8 cellular contexts compared by ENCODE assay signal in the genomic region with DNA sequence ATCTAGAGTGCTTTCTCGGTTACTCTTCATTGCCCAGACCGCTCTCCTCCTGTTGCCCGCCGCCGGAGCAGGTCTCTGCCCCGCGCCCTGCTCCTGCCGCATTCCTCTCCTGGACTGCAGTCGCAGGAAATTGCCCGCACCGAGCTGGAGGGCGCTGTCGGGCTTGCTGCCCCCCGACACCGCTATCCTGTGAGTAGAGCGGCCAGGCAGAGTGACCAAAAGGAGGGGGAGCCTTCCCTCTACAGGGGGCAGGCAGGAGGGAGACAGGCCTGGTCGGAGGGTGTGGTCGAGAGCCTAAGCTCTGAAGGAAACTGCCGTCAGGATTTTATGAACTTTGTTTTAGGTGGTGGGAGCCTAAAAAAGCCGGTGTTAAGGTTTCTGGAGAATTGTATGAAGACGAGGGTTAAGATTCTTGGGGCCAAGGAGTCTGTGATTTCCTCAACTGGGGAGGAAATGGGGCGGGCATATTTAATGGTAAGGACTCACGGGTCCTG. TPM values are rescaled to one million over a fixed set of nuclear protein-coding genes. Genes with fewer than 3 reads are reported as not detected.
DNase-seq lines count a peak whose midpoint lies in the region; ATAC-seq, FAIRE-seq and TF ChIP-seq lines count a peak whose summit lies in the region.

No MANE protein-coding gene starts in this region.

- TF ChIP-seq EP300 in K562 (IDR thresholded peaks at IDR 0.05; ENCODE audit: low read length): no peak

- H4K20me1 ChIP-seq in KMS-11 (ENCODE audit: insufficient read depth) (no peaks in the 10 kb centered on the region), K562 (replicated peaks; ENCODE audit: control insufficient read depth, insufficient read depth, low read length) (peaks cover 3% of the 10 kb centered on the region; the same call in 1 of the 2 replicates)

- H3K4me3 ChIP-seq in KMS-11 (IDR thresholded peaks at IDR 0.05; ENCODE audit: insufficient read depth, low read depth, low read length) (no peak overlapping the region), K562 (peak overlapping the region; percentile 96)

- TF ChIP-seq RAD21 in K562 (CRISPR knock-in tag; conservative IDR thresholded peaks at IDR 0.05 in 1 of 2, IDR thresholded peaks at IDR 0.05 in 1 of 2): peak; percentile 27 to 44; a peak in 2 of 4 replicates

- no peaks in the 10 kb centered on the region for H3K9me1 ChIP-seq in K562 (ENCODE audit: control insufficient read depth, insufficient read depth, low read length)

- intact Hi-C loops in K562 (cut with micrococcal nuclease): loop anchor here (2.0 to 5.0 kb wide), 5 partner anchors 31 to 605 kb away; partner anchors contain the start of gene PPM1J

- in situ Hi-C loops in K562 (cut with MboI): no loop called here

- H2AFZ ChIP-seq in KMS-11 (ENCODE audit: low read depth): peak overlapping the region; percentile 76
- H2AFZ ChIP-seq in K562 (ENCODE audit: low read depth, low read length): peak overlapping the region; percentile 98

- H3K27ac ChIP-seq in KMS-11 (peak overlapping the region; percentile 68), K562 (ENCODE audit: extremely low read depth, low read depth, low read length) (peak overlapping the region; percentile 96)

- H3K4me2 ChIP-seq in KMS-11 (peak overlapping the region; percentile 67), K562 (ENCODE audit: insufficient read depth, low read length) (peak overlapping the region; percentile 99)

- DNase-seq in NCI-H1436 (lab: John Stamatoyannopoulos, UW) (peak; percentile 15), NCI-H1436 treated with DMSO at 0.1 percent for 48 hours (lab: John Stamatoyannopoulos, UW) (no peak), K562 (ENCODE audit: extremely low read depth in 1 of 4, low spot score in 3 of 4) (peak; percentile 74 to 84 (median 78)), islet precursor cell (peak; percentile 89)
- DNase-seq in stimulated activated naive CD8-positive, alpha-beta T cell treated with anti-CD3 and anti-CD28 coated beads, Interleukin-15, Interleukin-2, amounts not matched to agents 100 U/mL and 50 U/mL, for 24 hours: no peak
- DNase-seq in stimulated activated CD4-positive, alpha-beta T cell treated with anti-CD3 and anti-CD28 coated beads, Interleukin-15, amount 100 ng/mL, for 24 hours: no peak

- POLR2A ChIA-PET in K562 (lab: Yijun Ruan, JAX): interaction anchor here (0.6 to 3.7 kb wide), 31 partner anchors 8 to 857 kb away, joined by 3 to 48 read pairs (median 3); partner anchors contain the start of gene SLC16A1

- H3K4me1 ChIP-seq in KMS-11 (ENCODE audit: low read depth, poor library complexity, severe bottlenecking) (peaks cover 13% of the 10 kb centered on the region), K562 (replicated peaks in 1 of 2; ENCODE audit: control insufficient read depth in 2 of 2, insufficient read depth in 2 of 2, low read length in 2 of 2) (peaks cover 16% of the 10 kb centered on the region in 2 experiments)

- peak overlapping the region; percentile 69; the same call in 1 of the 2 replicates for H3K9ac ChIP-seq in KMS-11
- peak overlapping the region; percentile 94 to 96 for H3K9ac ChIP-seq in K562 (ENCODE audit: insufficient read depth in 1 of 2, low read depth in 2 of 2, low read length in 2 of 2)

- H3K27me3 ChIP-seq in KMS-11 (ENCODE audit: insufficient read depth, low read depth) (no peaks in the 10 kb centered on the region), K562 (ENCODE audit: control insufficient read depth in 2 of 2, insufficient read depth in 2 of 2, low read length in 2 of 2) (no peaks in the 10 kb centered on the region)

- TF ChIP-seq POLR2A in K562 (conservative IDR thresholded peaks at IDR 0.05): peak; percentile 71

- no peaks in the 10 kb centered on the region for H3K36me3 ChIP-seq in KMS-11 (ENCODE audit: insufficient read depth)
- peaks cover 29% of the 10 kb centered on the region for H3K36me3 ChIP-seq in K562 (ENCODE audit: control insufficient read depth, insufficient read depth, low read length)

- H3K79me2 ChIP-seq in KMS-11 (ENCODE audit: insufficient read depth, low read depth) (peaks cover 17% of the 10 kb centered on the region; the same call in 1 of the 2 replicates), K562 (ENCODE audit: control insufficient read depth, insufficient read depth, low read length) (peaks cover 49% of the 10 kb centered on the region)

- FAIRE-seq in K562 (lab: Jason Lieb, UNC): peak; percentile 56

- ATAC-seq in GM21717 (IDR thresholded peaks at IDR 0.05; ENCODE audit: unreplicated experiment): peak; percentile 21
- peak; percentile 83 for ATAC-seq in K562
- peak; percentile 5 for ATAC-seq in stimulated activated naive CD8-positive, alpha-beta T cell treated with anti-CD3 and anti-CD28 coated beads, Interleukin-15, Interleukin-2, amounts not matched to agents 100 U/mL and 50 U/mL, for 24 hours

- CTCF ChIA-PET in K562 (lab: Yijun Ruan, JAX; ENCODE audit: low intra/inter-chr PET ratio): interaction anchor here (0.6 to 2.3 kb wide), 6 partner anchors 23 to 605 kb away, joined by 3 to 20 read pairs (median 4); partner anchors contain the start of gene PPM1J

- WGBS in K562 (ENCODE audit: insufficient coverage, low coverage, missing lambda C conversion rate): under 1% methylated on average over 23 of the region's 23 CpGs

- TF ChIP-seq CTCF in KMS-11 (conservative IDR thresholded peaks at IDR 0.05; ENCODE audit: low read depth, low read length): no peak
- TF ChIP-seq CTCF in K562 (IDR thresholded peaks at IDR 0.05 in 2 of 3, conservative IDR thresholded peaks at IDR 0.05 in 1 of 3; ENCODE audit: insufficient read depth in 2 of 3, low read depth in 1 of 3, low read length in 3 of 3): peak; percentile 72 to 81 (median 74)

- TSS peak; percentile 69 for BruUV-seq in K562 (replicated peaks; lab: Mats Ljungman, UMichigan)

- no peaks in the 10 kb centered on the region for H3K9me3 ChIP-seq in K562 (replicated peaks; ENCODE audit: control insufficient read depth, insufficient read depth, low read depth, low read length)

TF ChIP-seq in K562, 482 proteins besides CTCF, POLR2A, EP300 and RAD21 (continues in another document):
- TF ChIP-seq, protein P1, sequence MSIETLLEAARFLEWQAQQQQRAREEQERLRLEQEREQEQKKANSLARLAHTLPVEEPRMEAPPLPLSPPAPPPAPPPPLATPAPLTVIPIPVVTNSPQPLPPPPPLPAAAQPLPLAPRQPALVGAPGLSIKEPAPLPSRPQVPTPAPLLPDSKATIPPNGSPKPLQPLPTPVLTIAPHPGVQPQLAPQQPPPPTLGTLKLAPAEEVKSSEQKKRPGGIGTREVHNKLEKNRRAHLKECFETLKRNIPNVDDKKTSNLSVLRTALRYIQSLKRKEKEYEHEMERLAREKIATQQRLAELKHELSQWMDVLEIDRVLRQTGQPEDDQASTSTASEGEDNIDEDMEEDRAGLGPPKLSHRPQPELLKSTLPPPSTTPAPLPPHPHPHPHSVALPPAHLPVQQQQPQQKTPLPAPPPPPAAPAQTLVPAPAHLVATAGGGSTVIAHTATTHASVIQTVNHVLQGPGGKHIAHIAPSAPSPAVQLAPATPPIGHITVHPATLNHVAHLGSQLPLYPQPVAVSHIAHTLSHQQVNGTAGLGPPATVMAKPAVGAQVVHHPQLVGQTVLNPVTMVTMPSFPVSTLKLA (conservative IDR thresholded peaks at IDR 0.05): peak in 1 of 2 experiments; percentile 48; a peak in 2 of 4 replicates
- TF ChIP-seq KDM1A (IDR thresholded peaks at IDR 0.05): peak in 1 of 2 experiments; percentile 13; a peak in 1 of 4 replicates
- TF ChIP-seq RBM17 (IDR thresholded peaks at IDR 0.05; ENCODE audit: borderline replicate concordance, low read depth, low read length): no peak
- no peak for TF ChIP-seq ZNF644 (tag; IDR thresholded peaks at IDR 0.05; ENCODE audit: low read depth)
- no peak for TF ChIP-seq ETS2 (tag; IDR thresholded peaks at IDR 0.05; ENCODE audit: borderline replicate concordance, poor library complexity, severe bottlenecking)
- peak; percentile 1 for TF ChIP-seq RBM22 (IDR thresholded peaks at IDR 0.05; ENCODE audit: low read depth, low read length, poor library complexity, severe bottlenecking)
- TF ChIP-seq, protein P2, sequence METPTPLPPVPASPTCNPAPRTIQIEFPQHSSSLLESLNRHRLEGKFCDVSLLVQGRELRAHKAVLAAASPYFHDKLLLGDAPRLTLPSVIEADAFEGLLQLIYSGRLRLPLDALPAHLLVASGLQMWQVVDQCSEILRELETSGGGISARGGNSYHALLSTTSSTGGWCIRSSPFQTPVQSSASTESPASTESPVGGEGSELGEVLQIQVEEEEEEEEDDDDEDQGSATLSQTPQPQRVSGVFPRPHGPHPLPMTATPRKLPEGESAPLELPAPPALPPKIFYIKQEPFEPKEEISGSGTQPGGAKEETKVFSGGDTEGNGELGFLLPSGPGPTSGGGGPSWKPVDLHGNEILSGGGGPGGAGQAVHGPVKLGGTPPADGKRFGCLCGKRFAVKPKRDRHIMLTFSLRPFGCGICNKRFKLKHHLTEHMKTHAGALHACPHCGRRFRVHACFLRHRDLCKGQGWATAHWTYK (CRISPR knock-in tag; IDR thresholded peaks at IDR 0.05): 0 out of 2 replicates have a peak, but pooled peaks have one; percentile 66

RNA-seq across cellular contexts. Expression of gene LRIG2, which starts 0.5 kb away (rescaled TPM):
- total RNA-seq in K562 (2011; cell fraction: chromatin; rRNA removed; ENCODE audit: low replicate concordance): 95.5 and 187 TPM in 2 replicates
- 53.9 and 56.3 TPM in 2 replicates for total RNA-seq in K562 (2011; cell fraction: nucleolus; rRNA removed)
- 89.7 and 114 TPM in 2 replicates for total RNA-seq in K562 (2011; cell fraction: nucleoplasm; rRNA removed)
- total RNA-seq in K562 (2014; rRNA removed): 6.2 and 11.8 TPM in 2 replicates
- total RNA-seq in K562 (2014; rRNA removed; fragmentation: Illumina TruSeq; extraction: Trizol): 17.9 and 23.7 TPM in 2 replicates
- 19.7 and 22.4 TPM in 2 replicates for total RNA-seq in K562 (2015; rRNA removed; fragmentation: Illumina TruSeq; extraction: Trizol)
- 13.7 and 15.6 TPM in 2 replicates for total RNA-seq in K562 (2021)
- polyA plus RNA-seq in K562 (2011; rRNA removed): 28.1 and 28.5 TPM in 2 replicates
- 10.5 and 18.9 TPM in 2 replicates for polyA plus RNA-seq in K562 (2011; cell fraction: cytosol; rRNA removed)
- polyA plus RNA-seq in K562 (2011; cell fraction: nucleus; rRNA removed): 41.4 and 45.7 TPM in 2 replicates
- 5.2 and 6.4 TPM in 2 replicates for polyA plus RNA-seq in K562 (2012)
- polyA plus RNA-seq in K562 (2014; fragmentation: Illumina TruSeq; extraction: Trizol): 10.1 and 12.4 TPM in 2 replicates
- 1 to 10 TPM; 1.8 to 3.3 TPM for polyA plus RNA-seq in K562 (2014; fragmentation: Nextera tagmentation; extraction: Ambion mirVana)
- polyA plus RNA-seq in K562 (2014; rRNA removed): 8.5 and 11.5 TPM in 2 replicates
- polyA minus RNA-seq in K562 (2011; rRNA and poly(A)+ RNA removed): 53.8 and 63.7 TPM in 2 replicates
- polyA minus RNA-seq in K562 (2011; cell fraction: cytosol; rRNA and poly(A)+ RNA removed): 16.4 and 17.7 TPM in 2 replicates
- 23.0 and 42.1 TPM in 2 replicates for polyA minus RNA-seq in K562 (2011; cell fraction: nucleus; rRNA and poly(A)+ RNA removed)

Comparison
In these comparisons a context has a peak if more than half of its experiments do, and no peak if none do; other contexts are left out.
1. DNase-seq: peak in NCI-H1436 (single experiment), K562 (4 of 4) and islet precursor cell (single experiment); none in NCI-H1436 treated with DMSO at 0.1 percent for 48 hours (single experiment), stimulated activated naive CD8-positive, alpha-beta T cell treated with anti-CD3 and anti-CD28 coated beads, Interleukin-15, Interleukin-2, amounts not matched to agents 100 U/mL and 50 U/mL, for 24 hours (single experiment) and stimulated activated CD4-positive, alpha-beta T cell treated with anti-CD3 and anti-CD28 coated beads, Interleukin-15, amount 100 ng/mL, for 24 hours (single experiment).
2. ATAC-seq: peak in every context shown above with its lines; median percentile 83 in K562; 21 in GM21717; 5 in stimulated activated naive CD8-positive, alpha-beta T cell treated with anti-CD3 and anti-CD28 coated beads, Interleukin-15, Interleukin-2, amounts not matched to agents 100 U/mL and 50 U/mL, for 24 hours.